10 cellular contexts compared by ENCODE assay signal in genomic region chr19:19447536-19448237, GRCh38. TPM values are rescaled to one million over a fixed set of nuclear protein-coding genes. Genes with fewer than 3 reads are reported as not detected.
DNase-seq lines count a peak whose midpoint lies in the region; ATAC-seq lines count a peak whose summit lies in the region.
"Had no signal": no experiment of that assay in that cellular context is flagged by ENCODE, and none has a peak within 500 bp of the region (broad histone marks: within the 10 kb centered on the region; RNA-seq: fewer than 3 reads in every experiment).

No MANE protein-coding gene starts in this region.

- intact Hi-C loops in right cardiac atrium (cut with DNase I), result no loop called here

- DNase-seq in activated naive CD4-positive, alpha-beta T cell treated with Interleukin-2 at 50 U/mL for 16 hours, result peak; percentile 24
- no peak for DNase-seq in activated naive CD4-positive, alpha-beta T cell treated with anti-CD3 and anti-CD28 coated beads, Interleukin-2, amount 50 U/mL, for 16 hours
- DNase-seq in activated effector memory CD4-positive, alpha-beta T cell treated with Interleukin-2 at 50 U/mL for 16 hours, result peak; percentile 16
- DNase-seq in right cardiac atrium (peak in 1 of 3 donors; percentile 32), GM19240 (ENCODE audit: insufficient read length, low spot score) (no peak), H4 (ENCODE audit: low spot score) (no peak)
- peak; percentile 32 for DNase-seq in stimulated activated naive CD8-positive, alpha-beta T cell treated with anti-CD3 and anti-CD28 coated beads, Interleukin-15, Interleukin-2, amounts not matched to agents 100 U/mL and 50 U/mL, for 24 hours
- DNase-seq: stimulated activated CD4-positive, alpha-beta T cell treated with anti-CD3 and anti-CD28 coated beads, Interleukin-12 subunit alpha, Interleukin-12 subunit beta, amount 100 ng/mL, for 4 hours had no signal

- ATAC-seq in right cardiac atrium (peak; percentile 25 to 64), HG03457 (IDR thresholded peaks at IDR 0.05; ENCODE audit: unreplicated experiment) (no peak)
- peak; percentile 21 for ATAC-seq in stimulated activated naive CD8-positive, alpha-beta T cell treated with anti-CD3 and anti-CD28 coated beads, Interleukin-15, Interleukin-2, amounts not matched to agents 100 U/mL and 50 U/mL, for 24 hours

- no peaks in the 10 kb centered on the region for H3K9me3 ChIP-seq in right cardiac atrium (ENCODE audit: control insufficient read depth, low read length)

- H3K4me3 ChIP-seq in right cardiac atrium (ENCODE audit: low read length), result no peak overlapping the region
- H3K4me3 ChIP-seq: lung had no signal

- 60% methylated on average over 15 of the region's 15 CpGs for WGBS in right cardiac atrium

- no peaks in the 10 kb centered on the region for H3K27me3 ChIP-seq in right cardiac atrium (ENCODE audit: control insufficient read depth, insufficient read depth)

- peaks cover 17% of the 10 kb centered on the region for H3K4me1 ChIP-seq in right cardiac atrium (ENCODE audit: control insufficient read depth, insufficient read depth, low read length)

- H3K27ac ChIP-seq in right cardiac atrium (ENCODE audit: low read length), result no peak overlapping the region

RNA-seq across cellular contexts. Expression of gene GATAD2A, which starts 42.2 kb away (rescaled TPM):
- 10 to 100 TPM; 31.4 to 53.9 (median 36.0) TPM for total RNA-seq in right cardiac atrium
- polyA plus RNA-seq in right cardiac atrium, result 12.2 TPM
- total RNA-seq in H4 (2014; rRNA removed; shearing (Covaris generic)), result 10.9 and 30.5 TPM in 2 replicates

Comparison
In these comparisons a context has a peak if more than half of its experiments do, and no peak if none do; other contexts are left out.
1. DNase-seq: peak in activated naive CD4-positive, alpha-beta T cell treated with Interleukin-2 at 50 U/mL for 16 hours (single experiment), activated effector memory CD4-positive, alpha-beta T cell treated with Interleukin-2 at 50 U/mL for 16 hours (single experiment) and stimulated activated naive CD8-positive, alpha-beta T cell treated with anti-CD3 and anti-CD28 coated beads, Interleukin-15, Interleukin-2, amounts not matched to agents 100 U/mL and 50 U/mL, for 24 hours (single experiment); none in activated naive CD4-positive, alpha-beta T cell treated with anti-CD3 and anti-CD28 coated beads, Interleukin-2, amount 50 U/mL, for 16 hours (single experiment), GM19240 (single experiment) and H4 (single experiment).